Comparison of ENCODE assay signal across 24 cellular contexts in the genomic region with DNA sequence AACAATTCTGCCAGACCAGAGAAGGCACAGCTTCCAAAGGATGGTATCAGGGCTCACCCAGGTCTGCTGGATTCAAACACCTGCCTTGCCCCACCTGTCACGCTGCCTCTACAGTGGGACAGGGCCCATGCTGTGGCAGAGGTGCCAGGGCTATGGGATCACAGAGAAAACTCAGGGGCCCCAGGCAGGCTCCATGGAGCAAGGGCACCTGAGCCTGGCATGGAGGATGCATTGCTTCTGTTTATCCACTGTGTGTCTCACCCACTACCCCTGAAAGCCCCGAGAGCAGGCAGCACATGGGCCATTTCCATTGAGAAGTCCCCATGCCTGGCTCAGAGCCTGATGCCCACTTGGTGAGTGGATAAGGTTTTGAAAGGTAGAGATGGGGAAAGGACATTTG.
DNase-seq lines count a peak whose midpoint lies in the region; ATAC-seq and TF ChIP-seq lines count a peak whose summit lies in the region.
"Had no signal": no experiment of that assay in that cellular context is flagged by ENCODE, and none has a peak within 500 bp of the region (broad histone marks: within the 10 kb centered on the region; RNA-seq: fewer than 3 reads in every experiment).

No MANE protein-coding gene starts in this region.

- 40 to 76% methylated on average over 1 to 2 of the region's 2 CpGs for WGBS in transverse colon (ENCODE audit: low coverage in 1 of 2), 2 donors

- H3K27me3 Mint-ChIP-seq in chondrocyte (ENCODE audit: low read depth) (no peaks in the 10 kb centered on the region), GM23338 (ENCODE audit: insufficient read depth, low read depth, poor library complexity) (peaks cover 10% of the 10 kb centered on the region), natural killer cell (ENCODE audit: low read depth in 2 of 2) (peaks cover 22 to 37% of the 10 kb centered on the region in 2 donors)

- ATAC-seq in GM23338 (no peak), natural killer cell (no peak)
- ATAC-seq: activated T-helper 17 cell treated with anti-CD3 and anti-CD28 coated beads, Interleukin-2, amount 50 U/mL, for 72 hours; GM12878 had no signal

- in situ Hi-C loops in transverse colon (cut with MboI; ENCODE audit: low pct_ligation_motif_present in 1 of 4, low pct_unique_long_range_greater_than_20kb in 1 of 4, low sequenced_read_pairs in 3 of 4): no loop called here

- intact Hi-C loops in left ventricle myocardium inferior (cut with micrococcal nuclease): no loop called here
- intact Hi-C loops in transverse colon (cut with DNase I; ENCODE audit: low total_unique reads): loop anchor here (10.0 kb wide), 1 partner anchor 48 kb away; no protein-coding TSS in a partner anchor
- intact Hi-C loops in natural killer cell (cut with micrococcal nuclease): no loop called here

- no peak overlapping the region for H2AFZ ChIP-seq in GM23338
- H2AFZ ChIP-seq: neural progenitor cell had no signal

- no peak for TF ChIP-seq EP300 in transverse colon (IDR thresholded peaks at IDR 0.05; ENCODE audit: low read depth)

- H3K9me3 Mint-ChIP-seq in chondrocyte (ENCODE audit: low read depth) (no peaks in the 10 kb centered on the region), GM23338 (no peaks in the 10 kb centered on the region), natural killer cell (no peaks in the 10 kb centered on the region)
- H3K9me3 Mint-ChIP-seq: activated CD4-positive, alpha-beta T cell treated with anti-CD3 and anti-CD28 coated beads, Interleukin-2, amount 10 ng/mL, durations not matched to agents 7 days and 5 days; activated naive CD8-positive, alpha-beta T cell treated with anti-CD3 and anti-CD28 coated beads, Interleukin-2, amount 10 ng/mL, durations not matched to agents 7 days and 5 days; activated T-helper 17 cell treated with anti-CD3 and anti-CD28 coated beads, Interleukin-2, amount 50 U/mL, for 72 hours; neural progenitor cell; T-helper 1 cell treated with Interleukin-12 subunit alpha and Interleukin-12 subunit beta and Interleukin-4 antibody, amounts not matched to agents 30 μg/mL and 1 μg/mL, for 36 hours had no signal

- no peaks in the 10 kb centered on the region for H4K20me1 ChIP-seq in GM23338 (replicated peaks; ENCODE audit: insufficient read depth)

- H3K36me3 ChIP-seq in left ventricle myocardium inferior (peaks cover 8% of the 10 kb centered on the region), rectal smooth muscle tissue (ENCODE audit: control insufficient read depth, insufficient read depth, low read length) (no peaks in the 10 kb centered on the region), transverse colon (no peaks in the 10 kb centered on the region), GM23338 (ENCODE audit: insufficient read depth) (no peaks in the 10 kb centered on the region)
- H3K36me3 ChIP-seq: brain microvascular endothelial cell, neural progenitor cell had no signal

- TF ChIP-seq POLR2A in transverse colon (IDR thresholded peaks at IDR 0.05): no peak

- H3K4me1 ChIP-seq in left ventricle myocardium inferior: peaks cover 100% of the 10 kb centered on the region
- peaks cover 90% of the 10 kb centered on the region for H3K4me1 ChIP-seq in rectal smooth muscle tissue (ENCODE audit: control insufficient read depth, insufficient read depth, low read length)
- H3K4me1 ChIP-seq in transverse colon: peaks cover 44 to 88% (median 57%) of the 10 kb centered on the region in 4 donors
- peaks cover 4% of the 10 kb centered on the region; the same call in 1 of the 2 replicates for H3K4me1 ChIP-seq in GM23338 (ENCODE audit: insufficient read depth)

- H3K9me3 ChIP-seq in left ventricle myocardium inferior (replicated peaks) (no peaks in the 10 kb centered on the region), transverse colon (no peaks in the 10 kb centered on the region)
- H3K9me3 ChIP-seq: testis had no signal

- no peak overlapping the region for H3K4me3 ChIP-seq in left ventricle myocardium inferior
- no peak overlapping the region for H3K4me3 ChIP-seq in rectal smooth muscle tissue (ENCODE audit: low read length)
- H3K4me3 ChIP-seq in transverse colon: no peak overlapping the region
- no peak overlapping the region for H3K4me3 ChIP-seq in GM23338
- H3K4me3 ChIP-seq: GM12878, neural progenitor cell, testis had no signal

- H3K36me3 Mint-ChIP-seq in chondrocyte (ENCODE audit: low read depth) (peaks cover 1% of the 10 kb centered on the region), GM23338 (ENCODE audit: low read depth) (no peaks in the 10 kb centered on the region), natural killer cell (no peaks in the 10 kb centered on the region)
- H3K36me3 Mint-ChIP-seq: activated naive CD8-positive, alpha-beta T cell treated with anti-CD3 and anti-CD28 coated beads, Interleukin-2, amount 10 ng/mL, durations not matched to agents 7 days and 5 days; neural progenitor cell had no signal

- H3K27ac ChIP-seq in left ventricle myocardium inferior (replicated peaks): peak overlapping the region; percentile 95
- H3K27ac ChIP-seq in rectal smooth muscle tissue (ENCODE audit: low read depth, low read length): peak overlapping the region; percentile 98
- peak overlapping the region; percentile 85 to 95 (median 89) for H3K27ac ChIP-seq in transverse colon
- no peak overlapping the region for H3K27ac ChIP-seq in GM23338 (ENCODE audit: low read depth)
- H3K27ac ChIP-seq: brain microvascular endothelial cell, neural progenitor cell had no signal

- H3K4me3 Mint-ChIP-seq in chondrocyte (ENCODE audit: unreplicated experiment) (no peak overlapping the region), GM23338 (no peak overlapping the region), natural killer cell (no peak overlapping the region)
- H3K4me3 Mint-ChIP-seq: activated CD4-positive, alpha-beta T cell treated with anti-CD3 and anti-CD28 coated beads, Interleukin-2, amount 10 ng/mL, durations not matched to agents 7 days and 5 days; activated naive CD8-positive, alpha-beta T cell treated with anti-CD3 and anti-CD28 coated beads, Interleukin-2, amount 10 ng/mL, durations not matched to agents 7 days and 5 days; activated T-helper 17 cell treated with anti-CD3 and anti-CD28 coated beads, Interleukin-2, amount 50 U/mL, for 72 hours; neural progenitor cell; T-helper 1 cell treated with Interleukin-12 subunit alpha and Interleukin-12 subunit beta and Interleukin-4 antibody, amounts not matched to agents 30 μg/mL and 1 μg/mL, for 36 hours had no signal

- no peak overlapping the region for H3K4me2 ChIP-seq in GM23338
- H3K4me2 ChIP-seq: neural progenitor cell had no signal

- H3K79me2 ChIP-seq in GM23338 (replicated peaks; ENCODE audit: insufficient read depth): no peaks in the 10 kb centered on the region

- H3K9me2 ChIP-seq in GM23338 (ENCODE audit: insufficient read depth): no peaks in the 10 kb centered on the region

- no peaks in the 10 kb centered on the region for H3F3A ChIP-seq in GM23338 (replicated peaks; ENCODE audit: low read depth)

- H3K27ac Mint-ChIP-seq in chondrocyte (ENCODE audit: unreplicated experiment) (peak overlapping the region; percentile 94), GM23338 (no peak overlapping the region; the same call in 1 of the 2 replicates), natural killer cell (no peak overlapping the region)
- H3K27ac Mint-ChIP-seq: activated CD4-positive, alpha-beta T cell treated with anti-CD3 and anti-CD28 coated beads, Interleukin-2, amount 10 ng/mL, durations not matched to agents 7 days and 5 days; activated naive CD8-positive, alpha-beta T cell treated with anti-CD3 and anti-CD28 coated beads, Interleukin-2, amount 10 ng/mL, durations not matched to agents 7 days and 5 days; activated T-helper 17 cell treated with anti-CD3 and anti-CD28 coated beads, Interleukin-2, amount 50 U/mL, for 72 hours; neural progenitor cell; T-helper 1 cell treated with Interleukin-12 subunit alpha and Interleukin-12 subunit beta and Interleukin-4 antibody, amounts not matched to agents 30 μg/mL and 1 μg/mL, for 36 hours had no signal

- no peak for DNase-seq in chondrocyte (ENCODE audit: low spot score)
- no peak for DNase-seq in left ventricle myocardium inferior
- DNase-seq in transverse colon: no peak
- DNase-seq in nucleus accumbens (lab: John Stamatoyannopoulos, UW): no peak
- DNase-seq in GM23338 (ENCODE audit: low spot score): no peak
- DNase-seq in SIG-M5 treated with dmso at 0.1 percent for 504 hours (lab: John Stamatoyannopoulos, UW; ENCODE audit: unreplicated experiment): no peak
- DNase-seq in natural killer cell: no peak
- DNase-seq: activated CD4-positive, alpha-beta T cell treated with anti-CD3 and anti-CD28 coated beads, Interleukin-2, amount 10 ng/mL, durations not matched to agents 7 days and 5 days; activated naive CD8-positive, alpha-beta T cell treated with anti-CD3 and anti-CD28 coated beads, Interleukin-2, amount 10 ng/mL, durations not matched to agents 7 days and 5 days; brain microvascular endothelial cell; dermis blood vessel endothelial cell; DMS79; foreskin fibroblast; NCI-H1694 treated with DMSO at 0.1 percent for 48 hours; NCI-H2227 treated with DMSO at 0.1 percent for 48 hours; NCI-H774; retina; SIG-M5; testis had no signal

- no peaks in the 10 kb centered on the region for H3K27me3 ChIP-seq in left ventricle myocardium inferior (ENCODE audit: low read depth)
- no peaks in the 10 kb centered on the region for H3K27me3 ChIP-seq in rectal smooth muscle tissue (ENCODE audit: control insufficient read depth, insufficient read depth, low read length)
- no peaks in the 10 kb centered on the region for H3K27me3 ChIP-seq in transverse colon
- no peaks in the 10 kb centered on the region for H3K27me3 ChIP-seq in GM23338 (ENCODE audit: insufficient read depth)
- H3K27me3 ChIP-seq: brain microvascular endothelial cell, neural progenitor cell, testis had no signal

- no peak overlapping the region for H3K9ac ChIP-seq in rectal smooth muscle tissue (ENCODE audit: low read length)
- H3K9ac ChIP-seq: neural progenitor cell had no signal

- TF ChIP-seq CTCF in chondrocyte (IDR thresholded peaks at IDR 0.05) (no peak), left ventricle myocardium inferior (IDR thresholded peaks at IDR 0.05; ENCODE audit: borderline replicate concordance) (no peak), transverse colon (IDR thresholded peaks at IDR 0.05) (no peak), GM23338 (conservative IDR thresholded peaks at IDR 0.05; ENCODE audit: low read depth in 2 of 2) (no peak), natural killer cell (IDR thresholded peaks at IDR 0.05) (no peak)

- H3K4me1 Mint-ChIP-seq in chondrocyte (ENCODE audit: low read depth) (peaks cover 98% of the 10 kb centered on the region), GM23338 (peaks cover 30% of the 10 kb centered on the region), natural killer cell (peaks cover 12% of the 10 kb centered on the region in 2 donors)
- H3K4me1 Mint-ChIP-seq: activated T-helper 17 cell treated with anti-CD3 and anti-CD28 coated beads, Interleukin-2, amount 50 U/mL, for 72 hours had no signal

TF ChIP-seq in GM23338, 12 proteins besides CTCF, POLR2A, EP300 and RAD21 (continues in another document):
- TF ChIP-seq ZNF331 (CRISPR knock-in tag; IDR thresholded peaks at IDR 0.05; ENCODE audit: low read depth) (no peak), JUNB (IDR thresholded peaks at IDR 0.05; ENCODE audit: unreplicated experiment) (no peak)
